10 cellular contexts compared by ENCODE assay signal in genomic region chr2:23399674-23400261, GRCh38. TPM values are rescaled to one million over a fixed set of nuclear protein-coding genes. Genes with fewer than 3 reads are reported as not detected.
DNase-seq lines count a peak whose midpoint lies in the region; ATAC-seq, FAIRE-seq and TF ChIP-seq lines count a peak whose summit lies in the region.
"Had no signal": no experiment of that assay in that cellular context is flagged by ENCODE, and none has a peak within 500 bp of the region (broad histone marks: within the 10 kb centered on the region; RNA-seq: fewer than 3 reads in every experiment).

No MANE protein-coding gene starts in this region.

- intact Hi-C loops in endothelial cell of umbilical vein (cut with micrococcal nuclease) (loop anchor here (5.0 kb wide), 2 partner anchors 98 to 173 kb away; no protein-coding TSS in a partner anchor), testis (cut with DNase I; ENCODE audit: low total_unique reads) (no loop called here)

- H4K20me1 ChIP-seq in endothelial cell of umbilical vein (replicated peaks; ENCODE audit: control insufficient read depth, extremely low read depth, insufficient read depth, low read length), result no peaks in the 10 kb centered on the region

- H3K4me3 ChIP-seq in endothelial cell of umbilical vein (replicated peaks in 1 of 3; ENCODE audit: insufficient read depth in 1 of 3, low read depth in 1 of 3, low read length in 3 of 3), result no peak overlapping the region
- no peak overlapping the region for H3K4me3 ChIP-seq in H7 (ENCODE audit: insufficient read depth, low read depth, low read length)
- no peak overlapping the region for H3K4me3 ChIP-seq in testis

- TF ChIP-seq CTCF in endothelial cell of umbilical vein (IDR thresholded peaks at IDR 0.05; ENCODE audit: extremely low read depth in 1 of 2, insufficient read depth in 1 of 2, low read depth in 1 of 2, low read length in 2 of 2) (no peak), testis (IDR thresholded peaks at IDR 0.05) (no peak)

- FAIRE-seq in endothelial cell of umbilical vein (lab: Jason Lieb, UNC), result peak; percentile 4

- no peaks in the 10 kb centered on the region for H3K27me3 ChIP-seq in endothelial cell of umbilical vein (ENCODE audit: control insufficient read depth in 2 of 2, insufficient read depth in 2 of 2, low read length in 2 of 2)
- no peaks in the 10 kb centered on the region for H3K27me3 ChIP-seq in H7 (ENCODE audit: control insufficient read depth, insufficient read depth, low read length)
- no peaks in the 10 kb centered on the region for H3K27me3 ChIP-seq in testis

- H3K9me3 ChIP-seq in endothelial cell of umbilical vein (replicated peaks; ENCODE audit: control insufficient read depth, insufficient read depth, low read length) (no peaks in the 10 kb centered on the region), testis (no peaks in the 10 kb centered on the region)

- WGBS in testis, 2 donors, result 89 to 96% methylated on average over 9 to 10 of the region's 10 CpGs

- no peaks in the 10 kb centered on the region for H3K36me3 ChIP-seq in endothelial cell of umbilical vein (ENCODE audit: control insufficient read depth in 2 of 2, extremely low read depth in 1 of 2, insufficient read depth in 2 of 2, low read length in 2 of 2)
- no peaks in the 10 kb centered on the region for H3K36me3 ChIP-seq in H7 (replicated peaks; ENCODE audit: control insufficient read depth, insufficient read depth, low read length)
- H3K36me3 ChIP-seq in testis (ENCODE audit: low read depth, missing control alignments), result no peaks in the 10 kb centered on the region

- POLR2A ChIA-PET in endothelial cell of umbilical vein (lab: Charles Lee), result no interaction called here

- H3K4me2 ChIP-seq in endothelial cell of umbilical vein (ENCODE audit: insufficient read depth, low read length), result no peak overlapping the region

- H3K9me1 ChIP-seq in endothelial cell of umbilical vein (replicated peaks; ENCODE audit: control insufficient read depth, extremely low read depth, insufficient read depth, low read length), result no peaks in the 10 kb centered on the region

- ATAC-seq in GM18508 (IDR thresholded peaks at IDR 0.05; ENCODE audit: insufficient read depth, unreplicated experiment) (peak; percentile 53), GM21423 (IDR thresholded peaks at IDR 0.05; ENCODE audit: unreplicated experiment) (peak; percentile 39), HG03159 (IDR thresholded peaks at IDR 0.05; ENCODE audit: unreplicated experiment) (peak; percentile 66)

- H3K27ac ChIP-seq in endothelial cell of umbilical vein (ENCODE audit: insufficient read depth, low read depth, low read length) (no peak overlapping the region), testis (no peak overlapping the region)
- H3K27ac ChIP-seq: HL-60 had no signal

- H3K4me1 ChIP-seq in endothelial cell of umbilical vein (ENCODE audit: control insufficient read depth, extremely low read depth, insufficient read depth, low read length), result peaks cover 10% of the 10 kb centered on the region
- no peaks in the 10 kb centered on the region for H3K4me1 ChIP-seq in testis

- no peaks in the 10 kb centered on the region for H3K79me2 ChIP-seq in endothelial cell of umbilical vein (ENCODE audit: control insufficient read depth, insufficient read depth, low read length)

- dilution Hi-C loops in endothelial cell of umbilical vein (cut with MboI; ENCODE audit: extremely low pct_ligation_motif_present, low sequenced_read_pairs), result no loop called here

- no peak overlapping the region for H2AFZ ChIP-seq in endothelial cell of umbilical vein (ENCODE audit: low read depth, low read length)

- TF ChIP-seq POLR2A in endothelial cell of umbilical vein (IDR thresholded peaks at IDR 0.05; ENCODE audit: low read depth, low read length), result no peak
- TF ChIP-seq POLR2A in testis (IDR thresholded peaks at IDR 0.05), result no peak

- no peak overlapping the region for H3K9ac ChIP-seq in endothelial cell of umbilical vein (replicated peaks; ENCODE audit: extremely low read depth, insufficient read depth, low read length)

- no TSS peak for BruUV-seq in endothelial cell of umbilical vein (replicated peaks; lab: Mats Ljungman, UMichigan)

- CTCF ChIA-PET in endothelial cell of umbilical vein (lab: Charles Lee), result no interaction called here

- DNase-seq in endothelial cell of umbilical vein (ENCODE audit: low read depth, low spot score) (no peak), NCI-H1694 treated with DMSO at 0.1 percent for 48 hours (lab: John Stamatoyannopoulos, UW) (no peak), H7 (no peak), testis (no peak)
- no peak for DNase-seq in activated naive CD4-positive, alpha-beta T cell treated with Interleukin-2 at 50 U/mL for 16 hours
- DNase-seq: T-helper 9 cell had no signal

TF ChIP-seq in endothelial cell of umbilical vein, 7 proteins besides CTCF, POLR2A, EP300 and RAD21:
- no peak for TF ChIP-seq MAX (IDR thresholded peaks at IDR 0.05; ENCODE audit: insufficient read depth, insufficient read length)
- TF ChIP-seq JUN (IDR thresholded peaks at IDR 0.05; ENCODE audit: borderline replicate concordance, insufficient read depth, insufficient read length, low read depth), result no peak
- no peak for TF ChIP-seq FOS (IDR thresholded peaks at IDR 0.05; ENCODE audit: borderline replicate concordance, insufficient read depth, low read length)
- no peak for TF ChIP-seq MYC (IDR thresholded peaks at IDR 0.05; ENCODE audit: low read depth, low read length)
- TF ChIP-seq GATA2 (IDR thresholded peaks at IDR 0.05; ENCODE audit: insufficient read depth, insufficient read length, low read depth, low read length), result no peak
- no peak for TF ChIP-seq EZH2 (IDR thresholded peaks at IDR 0.05; ENCODE audit: borderline replicate concordance, low read depth, low read length, severe bottlenecking)
- TF ChIP-seq POLR2AphosphoS5 (IDR thresholded peaks at IDR 0.05; ENCODE audit: insufficient read depth, low read depth, low read length), result no peak

RNA-seq across cellular contexts. Expression of gene KLHL29, which starts 14.8 kb away (rescaled TPM):
- 10.6 and 12.7 TPM in 2 replicates for total RNA-seq in endothelial cell of umbilical vein
- polyA plus RNA-seq in endothelial cell of umbilical vein, result 4.6 and 5.6 TPM in 2 replicates
- 3.3 and 4.1 TPM in 2 replicates for polyA plus RNA-seq in endothelial cell of umbilical vein (2011; cell fraction: cytosol; rRNA removed)
- polyA plus RNA-seq in endothelial cell of umbilical vein (2011; cell fraction: nucleus; rRNA removed), result 29.9 and 32.3 TPM in 2 replicates
- 9.3 and 12.0 TPM in 2 replicates for polyA plus RNA-seq in endothelial cell of umbilical vein (2012)
- 5.2 and 6.2 TPM in 2 replicates for polyA minus RNA-seq in endothelial cell of umbilical vein
- polyA minus RNA-seq in endothelial cell of umbilical vein (2011; cell fraction: cytosol; rRNA and poly(A)+ RNA removed), result 2.5 TPM
- 11.8 and 15.2 TPM in 2 replicates for polyA minus RNA-seq in endothelial cell of umbilical vein (2011; cell fraction: nucleus; rRNA and poly(A)+ RNA removed)
- total RNA-seq in H7 (2014; rRNA removed; shearing (Covaris generic)), result 6.2 and 11.9 TPM in 2 replicates
- 10 to 100 TPM in 1 of 2 donors, 1 to 10 TPM in 1; 7.9 to 10.9 TPM for total RNA-seq in testis
- 3.3 TPM for polyA plus RNA-seq in testis (ENCODE audit: insufficient read depth, low read depth, low replicate concordance)
